ENCODE assay signal across 8 cellular contexts in genomic region chr6:32273801-32274577, GRCh38. TPM values are rescaled to one million over a fixed set of nuclear protein-coding genes. Genes with fewer than 3 reads are reported as not detected.
A peak's percentile ranks its signal among the peaks of the same experiment; 100 is the strongest.
DNase-seq lines count a peak whose midpoint lies in the region; ATAC-seq, FAIRE-seq and TF ChIP-seq lines count a peak whose summit lies in the region.
"Not testable (repeated sequence)": the region's sequence is repeated elsewhere in the genome, so short reads cannot be mapped to it uniquely, and the experiment has no call there.

No MANE protein-coding gene starts in this region.

- FAIRE-seq in GM12891 (lab: Jason Lieb, UNC) (peak; percentile 78), GM12878 (lab: Jason Lieb, UNC) (peak; percentile 54), keratinocyte (lab: Jason Lieb, UNC) (peak; percentile 36)

- not testable (repeated sequence) for H3K36me3 ChIP-seq in KMS-11 (ENCODE audit: insufficient read depth); PC-3 (ENCODE audit: low read depth, low read length); GM12878 (ENCODE audit: control insufficient read depth in 2 of 2, insufficient read depth in 2 of 2, low read length in 1 of 2); keratinocyte (ENCODE audit: control insufficient read depth in 2 of 2, extremely low read depth in 1 of 2, insufficient read depth in 2 of 2, low read length in 2 of 2)

- POLR2A ChIA-PET in PC-3 (lab: Charles Lee; ENCODE audit: unreplicated experiment); GM12878 (lab: Charles Lee): not testable (repeated sequence)

- intact Hi-C loops in PC-3 (cut with micrococcal nuclease): loop anchor here (1.0 kb wide), 1 partner anchor 22 kb away; no protein-coding TSS in a partner anchor
- intact Hi-C loops in GM12878 (cut with micrococcal nuclease; ENCODE audit: unreplicated experiment): not testable (repeated sequence)

- TF ChIP-seq CTCF in 22Rv1 (IDR thresholded peaks at IDR 0.05); KMS-11 (conservative IDR thresholded peaks at IDR 0.05; ENCODE audit: low read depth, low read length); PC-3 (conservative IDR thresholded peaks at IDR 0.05; ENCODE audit: low read depth, low read length); GM12878 (IDR thresholded peaks at IDR 0.05 in 2 of 3, conservative IDR thresholded peaks at IDR 0.05 in 1 of 3; ENCODE audit: control insufficient read depth in 2 of 3, extremely low read depth in 1 of 3, insufficient read depth in 1 of 3, low read depth in 3 of 3, low read length in 3 of 3); keratinocyte (optimal IDR thresholded peaks at IDR 0.05 in 1 of 3, IDR thresholded peaks at IDR 0.05 in 1 of 3, conservative IDR thresholded peaks at IDR 0.05 in 1 of 3; ENCODE audit: extremely low read depth in 1 of 3, insufficient read depth in 2 of 3, low read length in 3 of 3): not testable (repeated sequence)

- H3K27ac ChIP-seq in 22Rv1: peak overlapping the region; percentile 61
- H3K27ac ChIP-seq in KMS-11: peak overlapping the region; percentile 13; the same call in 1 of the 2 replicates
- H3K27ac ChIP-seq in PC-3 (ENCODE audit: low read length): peak overlapping the region; percentile 66
- not testable (repeated sequence) for H3K27ac ChIP-seq in GM12878 (ENCODE audit: control insufficient read depth, insufficient read depth); keratinocyte (ENCODE audit: control insufficient read depth, insufficient read depth, low read length)

- H3K4me3 ChIP-seq in KMS-11 (IDR thresholded peaks at IDR 0.05; ENCODE audit: insufficient read depth, low read depth, low read length); PC-3 (ENCODE audit: low read length); GM12878; keratinocyte (ENCODE audit: control insufficient read depth in 2 of 3, extremely low read depth in 1 of 3, insufficient read depth in 2 of 3, low read depth in 1 of 3, low read length in 3 of 3): not testable (repeated sequence)

- H3K79me2 ChIP-seq in KMS-11 (ENCODE audit: insufficient read depth, low read depth); PC-3 (ENCODE audit: low read length); GM12878 (ENCODE audit: control insufficient read depth, insufficient read depth, low read length); keratinocyte (ENCODE audit: control insufficient read depth, insufficient read depth, low read length): not testable (repeated sequence)

- H3K9me1 ChIP-seq in keratinocyte (ENCODE audit: control insufficient read depth, extremely low read depth, insufficient read depth, low read length): not testable (repeated sequence)

- not testable (repeated sequence) for H3K9me3 ChIP-seq in PC-3 (ENCODE audit: low read length); GM12878 (replicated peaks; ENCODE audit: control insufficient read depth, insufficient read depth, low read length); keratinocyte (ENCODE audit: control insufficient read depth, low read depth, low read length)

- H3K4me1 ChIP-seq in KMS-11 (ENCODE audit: low read depth, poor library complexity, severe bottlenecking) (peaks cover 44% of the 10 kb centered on the region), PC-3 (ENCODE audit: insufficient read depth, low read length) (peaks cover 17% of the 10 kb centered on the region)
- not testable (repeated sequence) for H3K4me1 ChIP-seq in GM12878 (ENCODE audit: control insufficient read depth, insufficient read depth, low read length); keratinocyte (ENCODE audit: control insufficient read depth, extremely low read depth, insufficient read depth, low read length)

- not testable (repeated sequence) for TF ChIP-seq RAD21 in GM12878 (IDR thresholded peaks at IDR 0.05; ENCODE audit: insufficient read depth, low read depth, low read length)

- not testable (repeated sequence) for H3K9me3 Mint-ChIP-seq in natural killer cell treated with Interleukin-12 subunit alpha and Interleukin-12 subunit beta and Interleukin-15 and Interleukin-18, amount 100 ng/mL, for 72 hours; stimulated activated memory B cell treated with anti-CD40 and anti-IgM and Interleukin-4, amounts not matched to agents 10 μg/mL and 1 μg/mL and 100 μg/mL, for 72 hours

- not testable (repeated sequence) for H2AFZ ChIP-seq in KMS-11 (ENCODE audit: low read depth); PC-3 (ENCODE audit: low read length); GM12878 (ENCODE audit: control insufficient read depth, low read depth, low read length); keratinocyte (ENCODE audit: control insufficient read depth, low read length)

- in situ Hi-C loops in GM12878 (cut with MboI): not testable (repeated sequence)

- H3K4me1 Mint-ChIP-seq in natural killer cell treated with Interleukin-12 subunit alpha and Interleukin-12 subunit beta and Interleukin-15 and Interleukin-18, amount 100 ng/mL, for 72 hours (ENCODE audit: low read depth in 2 of 2): peaks cover 16 to 29% of the 10 kb centered on the region in 2 donors
- H3K4me1 Mint-ChIP-seq in stimulated activated memory B cell treated with anti-CD40 and anti-IgM and Interleukin-4, amounts not matched to agents 10 μg/mL and 1 μg/mL and 100 μg/mL, for 72 hours: peaks cover 37% of the 10 kb centered on the region

- peak overlapping the region in 1 of 2 donors; percentile 50 for H3K27ac Mint-ChIP-seq in natural killer cell treated with Interleukin-12 subunit alpha and Interleukin-12 subunit beta and Interleukin-15 and Interleukin-18, amount 100 ng/mL, for 72 hours
- H3K27ac Mint-ChIP-seq in stimulated activated memory B cell treated with anti-CD40 and anti-IgM and Interleukin-4, amounts not matched to agents 10 μg/mL and 1 μg/mL and 100 μg/mL, for 72 hours: peak overlapping the region; percentile 53

- ATAC-seq in PC-3: peak; percentile 88
- not testable (repeated sequence) for ATAC-seq in GM12878; stimulated activated memory B cell treated with anti-CD40 and anti-IgM and Interleukin-4, amounts not matched to agents 10 μg/mL and 1 μg/mL and 100 μg/mL, for 72 hours
- ATAC-seq in natural killer cell treated with Interleukin-12 subunit alpha and Interleukin-12 subunit beta and Interleukin-15 and Interleukin-18, amount 100 ng/mL, for 72 hours: peak; percentile 55 to 72

- peaks cover 12 to 13% of the 10 kb centered on the region in 2 donors for H3K27me3 Mint-ChIP-seq in natural killer cell treated with Interleukin-12 subunit alpha and Interleukin-12 subunit beta and Interleukin-15 and Interleukin-18, amount 100 ng/mL, for 72 hours
- H3K27me3 Mint-ChIP-seq in stimulated activated memory B cell treated with anti-CD40 and anti-IgM and Interleukin-4, amounts not matched to agents 10 μg/mL and 1 μg/mL and 100 μg/mL, for 72 hours: not testable (repeated sequence)

- 91% methylated on average over 2 of the region's 2 CpGs for WGBS in GM12878 (ENCODE audit: insufficient coverage, insufficient replicate concordance, low lambda C conversion rate, missing lambda C conversion rate)

- H3K27me3 ChIP-seq in KMS-11 (ENCODE audit: insufficient read depth, low read depth); PC-3 (ENCODE audit: low read length); GM12878 (replicated peaks in 1 of 2; ENCODE audit: control insufficient read depth in 2 of 2, insufficient read depth in 2 of 2, low read length in 1 of 2); keratinocyte (ENCODE audit: control insufficient read depth, extremely low read depth, insufficient read depth, low read length): not testable (repeated sequence)

- SMC1A ChIA-PET in GM12878 (lab: Charles Lee; ENCODE audit: uncharacterized antibody, unreplicated experiment): interaction anchor here (0.7 kb wide), 2 partner anchors 80 to 140 kb away, joined by 3 read pairs; no protein-coding TSS in a partner anchor

- BruUV-seq in PC-3 (replicated peaks; lab: Mats Ljungman, UMichigan): TSS peak; percentile 44
- not testable (repeated sequence) for BruUV-seq in GM12878 (replicated peaks; lab: Mats Ljungman, UMichigan)

- not testable (repeated sequence) for DNase-seq in GM12891 (ENCODE audit: insufficient read length, low spot score); GM12878 (ENCODE audit: low read depth, low spot score); keratinocyte (ENCODE audit: low read depth, low spot score); natural killer cell treated with Interleukin-12 subunit alpha and Interleukin-12 subunit beta and Interleukin-15 and Interleukin-18, amount 100 ng/mL, for 72 hours (ENCODE audit: low spot score)
- DNase-seq in PC-3: peak; percentile 18

- TF ChIP-seq POLR2A in GM12891 (IDR thresholded peaks at IDR 0.05; ENCODE audit: low read depth, low read length); GM12878 (IDR thresholded peaks at IDR 0.05; ENCODE audit: low read depth, low read length): not testable (repeated sequence)

- H3K4me2 ChIP-seq in KMS-11 (peak overlapping the region; percentile 53), PC-3 (ENCODE audit: low read length) (peak overlapping the region; percentile 30)
- not testable (repeated sequence) for H3K4me2 ChIP-seq in GM12878 (ENCODE audit: control insufficient read depth, insufficient read depth); keratinocyte (ENCODE audit: control insufficient read depth, extremely low read depth, insufficient read depth, low read depth, low read length)

- not testable (repeated sequence) for H4K20me1 ChIP-seq in KMS-11 (ENCODE audit: insufficient read depth); PC-3 (ENCODE audit: low read length); GM12878 (ENCODE audit: control insufficient read depth, insufficient read depth); keratinocyte (ENCODE audit: control insufficient read depth, extremely low read depth, insufficient read depth, low read length)

- H3F3A ChIP-seq in PC-3 (ENCODE audit: low read length, unreplicated experiment): not testable (repeated sequence)

- H3K4me3 Mint-ChIP-seq in natural killer cell treated with Interleukin-12 subunit alpha and Interleukin-12 subunit beta and Interleukin-15 and Interleukin-18, amount 100 ng/mL, for 72 hours: peak overlapping the region; percentile 61
- H3K4me3 Mint-ChIP-seq in stimulated activated memory B cell treated with anti-CD40 and anti-IgM and Interleukin-4, amounts not matched to agents 10 μg/mL and 1 μg/mL and 100 μg/mL, for 72 hours: not testable (repeated sequence)

- not testable (repeated sequence) for H3K9me2 ChIP-seq in PC-3 (replicated peaks; ENCODE audit: low read length)

- dilution Hi-C loops in keratinocyte (cut with MboI; ENCODE audit: extremely low pct_ligation_motif_present, low sequenced_read_pairs): not testable (repeated sequence)

- TF ChIP-seq EP300 in GM12878 (IDR thresholded peaks at IDR 0.05; ENCODE audit: borderline replicate concordance in 1 of 2, control insufficient read depth in 1 of 2, low read depth in 2 of 2, low read length in 2 of 2): not testable (repeated sequence)

- H3K36me3 Mint-ChIP-seq in natural killer cell treated with Interleukin-12 subunit alpha and Interleukin-12 subunit beta and Interleukin-15 and Interleukin-18, amount 100 ng/mL, for 72 hours: peaks cover 25% of the 10 kb centered on the region
- not testable (repeated sequence) for H3K36me3 Mint-ChIP-seq in stimulated activated memory B cell treated with anti-CD40 and anti-IgM and Interleukin-4, amounts not matched to agents 10 μg/mL and 1 μg/mL and 100 μg/mL, for 72 hours

- H3K9ac ChIP-seq in KMS-11; GM12878 (ENCODE audit: control insufficient read depth, insufficient read depth, low read length); keratinocyte (ENCODE audit: control insufficient read depth, extremely low read depth, insufficient read depth, low read length): not testable (repeated sequence)
- H3K9ac ChIP-seq in PC-3 (ENCODE audit: low read length): peak overlapping the region; percentile 29; the same call in 1 of the 2 replicates

- CTCF ChIA-PET in PC-3 (lab: Charles Lee) (interaction anchor here (0.8 to 1.1 kb wide), 2 partner anchors 23 to 25 kb away, joined by 4 to 6 read pairs; no protein-coding TSS in a partner anchor), GM12878 (lab: Yijun Ruan, JAX) (interaction anchor here (1.1 to 1.4 kb wide), 2 partner anchors 28 to 427 kb away, joined by 3 read pairs; no protein-coding TSS in a partner anchor)

- RAD21 ChIA-PET in GM12878 (lab: Charles Lee; ENCODE audit: unreplicated experiment): not testable (repeated sequence)

RNA-seq across cellular contexts. Expression of gene NOTCH4, which starts 50.1 kb away (rescaled TPM):
- 0.80 TPM for polyA plus RNA-seq in GM12891 (2012; ENCODE audit: low read depth, missing spikeins)
- total RNA-seq in PC-3 (2014; rRNA removed) (1.7 and 1.8 TPM in 2 replicates), GM12878 (2014; rRNA removed) (1.1 and 1.7 TPM in 2 replicates), GM12878 (2014; rRNA removed; fragmentation: Illumina TruSeq; extraction: Trizol) (0.83 and 1.1 TPM in 2 replicates), GM12878 (2021) (1.7 and 1.8 TPM in 2 replicates)
- 3.9 and 5.1 TPM in 2 replicates for total RNA-seq in GM12878 (2013; cell fraction: nucleolus; rRNA removed)
- polyA plus RNA-seq in GM12878 (2011; ENCODE audit: low read depth): 0.16 TPM
- polyA plus RNA-seq in GM12878 (2011; rRNA removed) (3.0 and 3.3 TPM in 2 replicates), GM12878 (2014; fragmentation: Illumina TruSeq; extraction: Trizol) (0.78 and 1.1 TPM in 2 replicates), GM12878 (2014; fragmentation: Nextera tagmentation; extraction: Ambion mirVana) (under 1 TPM; 0.66 to 0.77 TPM), GM12878 (2014; rRNA removed) (1.6 and 2.3 TPM in 2 replicates), GM12878 (2016; fragmentation: Nextera tagmentation; extraction: Ambion mirVana) (1 to 10 TPM; 1.6 to 3.2 TPM), keratinocyte (0.07 to 0.13 TPM (median 0.11 TPM) in 3 replicates)
- 2.9 and 3.3 TPM in 2 replicates for polyA plus RNA-seq in GM12878 (2011; cell fraction: cytosol; rRNA removed)
- polyA plus RNA-seq in GM12878 (2011; cell fraction: nucleus; rRNA removed): 3.8 and 4.5 TPM in 2 replicates
- 0.74 and 1.1 TPM in 2 replicates for polyA plus RNA-seq in GM12878 (2012)
- 2.3 and 3.1 TPM in 2 replicates for polyA minus RNA-seq in GM12878 (2011; rRNA and poly(A)+ RNA removed)
- polyA minus RNA-seq in GM12878 (2011; cell fraction: cytosol; rRNA and poly(A)+ RNA removed): 1.5 and 1.6 TPM in 2 replicates
- polyA minus RNA-seq in GM12878 (2011; cell fraction: nucleus; rRNA and poly(A)+ RNA removed): 3.9 and 5.8 TPM in 2 replicates
- polyA plus RNA-seq in keratinocyte (2011; ENCODE audit: low read depth): not detected
- polyA plus RNA-seq in keratinocyte (2011; cell fraction: cytosol; rRNA removed): 0.06 and 0.10 TPM in 2 replicates
- 0.13 and 0.23 TPM in 2 replicates for polyA plus RNA-seq in keratinocyte (2011; cell fraction: nucleus; rRNA removed)
- polyA plus RNA-seq in keratinocyte (2012; ENCODE audit: low replicate concordance): 0.08 and 0.15 TPM in 2 replicates
- polyA minus RNA-seq in keratinocyte: 0.07 to 0.23 TPM in 2 of 3 replicates, not detected in the other
- not detected for polyA minus RNA-seq in keratinocyte (2011; cell fraction: cytosol; rRNA and poly(A)+ RNA removed)
- polyA minus RNA-seq in keratinocyte (2011; cell fraction: nucleus; rRNA and poly(A)+ RNA removed): not detected in 2 replicates
- total RNA-seq in natural killer cell treated with Interleukin-12 subunit alpha and Interleukin-12 subunit beta and Interleukin-15 and Interleukin-18, amount 100 ng/mL, for 72 hours: 1 to 10 TPM; 1.4 TPM
